ENCODE assay signal across 15 cellular contexts in the genomic region with DNA sequence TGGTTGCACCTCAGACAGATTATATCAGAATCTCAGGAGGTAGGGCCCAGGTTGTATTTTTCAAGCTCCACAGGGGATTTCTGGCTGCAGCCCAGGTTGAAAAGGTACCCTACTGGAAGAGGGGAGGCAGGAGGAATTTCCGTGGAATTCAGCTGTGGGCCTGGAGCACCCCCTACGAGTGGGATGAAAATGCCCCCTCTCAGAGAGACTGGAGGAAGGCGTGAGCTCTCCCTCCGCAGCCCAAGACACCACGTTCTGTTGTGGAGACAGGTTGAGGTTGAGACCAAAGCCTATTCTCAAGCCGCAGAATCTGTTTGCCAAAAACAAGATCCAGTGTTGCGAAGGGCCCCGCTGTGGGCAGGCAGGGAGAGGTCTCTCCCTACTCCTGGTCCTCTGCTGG.
A peak's percentile ranks its signal among the peaks of the same experiment; 100 is the strongest.
DNase-seq lines count a peak whose midpoint lies in the region; ATAC-seq and TF ChIP-seq lines count a peak whose summit lies in the region.
"Had no signal": no experiment of that assay in that cellular context is flagged by ENCODE, and none has a peak within 500 bp of the region (broad histone marks: within the 10 kb centered on the region; RNA-seq: fewer than 3 reads in every experiment).

No MANE protein-coding gene starts in this region.

- no peak overlapping the region for H3K27ac Mint-ChIP-seq in WTC11
- H3K27ac Mint-ChIP-seq in naive thymus-derived CD8-positive, alpha-beta T cell = no peak overlapping the region
- H3K27ac Mint-ChIP-seq: HFFc6 had no signal

- no peak overlapping the region for H2AFZ ChIP-seq in DND-41 (ENCODE audit: low read depth, low read length)
- H2AFZ ChIP-seq: GM23248 had no signal

- H3K4me1 ChIP-seq in BLaER1 = peaks cover 53% of the 10 kb centered on the region
- H3K4me1 ChIP-seq in DND-41 (ENCODE audit: insufficient read depth, low read length) = no peaks in the 10 kb centered on the region

- H3K4me1 Mint-ChIP-seq in WTC11 = peaks cover 5% of the 10 kb centered on the region; the same call in 1 of the 2 replicates
- peaks cover 0 to 12% (median 9%) of the 10 kb centered on the region in 4 donors for H3K4me1 Mint-ChIP-seq in naive thymus-derived CD8-positive, alpha-beta T cell

- ATAC-seq in DND-41 (ENCODE audit: insufficient read depth, low read depth) (no peak), WTC11 (peak; percentile 53), HG03196 (IDR thresholded peaks at IDR 0.05; ENCODE audit: unreplicated experiment) (no peak), GM19397 (IDR thresholded peaks at IDR 0.05; ENCODE audit: unreplicated experiment) (no peak)
- no peak for ATAC-seq in naive thymus-derived CD8-positive, alpha-beta T cell
- ATAC-seq: K562 had no signal

- H3K9ac ChIP-seq in BLaER1 (no peak overlapping the region), DND-41 (ENCODE audit: low read depth, low read length) (no peak overlapping the region)
- H3K9ac ChIP-seq: BLaER1 treated with 17β-estradiol and CSF1 and Interleukin-3, amounts not matched to agents 10 nM and 100 nM; GM23248 had no signal

- peaks cover 34% of the 10 kb centered on the region for H3K79me2 ChIP-seq in DND-41 (ENCODE audit: insufficient read depth, low read length)

- H3K36me3 ChIP-seq in BLaER1 = peaks cover 100% of the 10 kb centered on the region
- peaks cover 98% of the 10 kb centered on the region for H3K36me3 ChIP-seq in DND-41 (ENCODE audit: insufficient read depth, low read length)

- DNase-seq in DND-41 = no peak
- no peak for DNase-seq in WTC11 (ENCODE audit: low spot score)
- no peak for DNase-seq in naive thymus-derived CD8-positive, alpha-beta T cell
- DNase-seq: CD4-positive, CD25-positive, alpha-beta regulatory T cell; DMS53; GM23248; HCEC 1CT; HFFc6 had no signal

- CTCF ChIA-PET in WTC11 (lab: Charles Lee) = interaction anchor here (1.0 to 4.9 kb wide), 8 partner anchors 29 to 400 kb away, joined by 3 to 46 read pairs (median 5); no protein-coding TSS in a partner anchor

- H3K4me3 Mint-ChIP-seq in WTC11 = no peak overlapping the region
- H3K4me3 Mint-ChIP-seq in naive thymus-derived CD8-positive, alpha-beta T cell = no peak overlapping the region
- H3K4me3 Mint-ChIP-seq: CD4-positive, CD25-positive, alpha-beta regulatory T cell; HFFc6 had no signal

- TF ChIP-seq CTCF in DND-41 (IDR thresholded peaks at IDR 0.05; ENCODE audit: borderline replicate concordance, extremely low read depth, low read length, poor library complexity, severe bottlenecking) (no peak), WTC11 (IDR thresholded peaks at IDR 0.05) (no peak)

- H3K27me3 Mint-ChIP-seq in WTC11 (ENCODE audit: low read depth) = no peaks in the 10 kb centered on the region
- H3K27me3 Mint-ChIP-seq in naive thymus-derived CD8-positive, alpha-beta T cell = no peaks in the 10 kb centered on the region
- H3K27me3 Mint-ChIP-seq: CD4-positive, CD25-positive, alpha-beta regulatory T cell had no signal

- no peaks in the 10 kb centered on the region for H3K9me3 Mint-ChIP-seq in WTC11
- H3K9me3 Mint-ChIP-seq in naive thymus-derived CD8-positive, alpha-beta T cell = no peaks in the 10 kb centered on the region
- H3K9me3 Mint-ChIP-seq: CD4-positive, CD25-positive, alpha-beta regulatory T cell; HFFc6 had no signal

- H3K9me3 ChIP-seq in BLaER1 (no peaks in the 10 kb centered on the region), DND-41 (ENCODE audit: insufficient read depth, low read length, severe bottlenecking) (no peaks in the 10 kb centered on the region)
- H3K9me3 ChIP-seq: BLaER1 treated with 17β-estradiol and CSF1 and Interleukin-3, amounts not matched to agents 10 nM and 100 nM had no signal

- H4K20me1 ChIP-seq in BLaER1 (peaks cover 76% of the 10 kb centered on the region), DND-41 (ENCODE audit: insufficient read depth, low read length) (0 out of 2 replicates have a peak, but pooled peaks cover 4% of the 10 kb centered on the region)

- H3K4me3 ChIP-seq in BLaER1 = no peak overlapping the region
- H3K4me3 ChIP-seq in DND-41 (ENCODE audit: low read depth in 1 of 2, low read length in 2 of 2) = no peak overlapping the region
- H3K4me3 ChIP-seq: BLaER1 treated with 17β-estradiol and CSF1 and Interleukin-3, amounts not matched to agents 10 nM and 100 nM; GM23248; K562 had no signal

- no peak overlapping the region for H3K27ac ChIP-seq in BLaER1
- H3K27ac ChIP-seq in DND-41 (ENCODE audit: low read length) = peak overlapping the region; percentile 62
- peak overlapping the region; percentile 71 for H3K27ac ChIP-seq in layer of hippocampus (ENCODE audit: low read depth, low read length)
- H3K27ac ChIP-seq: GM23248, HL-60 had no signal

- 0 out of 2 replicates have a peak overlapping the region, but pooled peaks have one; percentile 26 for H3K4me2 ChIP-seq in BLaER1
- H3K4me2 ChIP-seq in DND-41 (ENCODE audit: insufficient read depth, low read length) = no peak overlapping the region

- no peaks in the 10 kb centered on the region for H3K27me3 ChIP-seq in BLaER1
- H3K27me3 ChIP-seq in DND-41 (ENCODE audit: insufficient read depth, low read length, poor library complexity) = no peaks in the 10 kb centered on the region
- no peaks in the 10 kb centered on the region for H3K27me3 ChIP-seq in layer of hippocampus (ENCODE audit: control insufficient read depth, insufficient read depth, low read length)
- H3K27me3 ChIP-seq: BLaER1 treated with 17β-estradiol and CSF1 and Interleukin-3, amounts not matched to agents 10 nM and 100 nM had no signal

- no peaks in the 10 kb centered on the region; the same call in 1 of the 2 replicates for H3K36me3 Mint-ChIP-seq in WTC11
- H3K36me3 Mint-ChIP-seq in naive thymus-derived CD8-positive, alpha-beta T cell = peaks cover 6 to 17% (median 13%) of the 10 kb centered on the region in 3 donors

- POLR2A ChIA-PET in WTC11 (lab: Charles Lee) = interaction anchor here (0.6 kb wide), 1 partner anchor 118 kb away, joined by 6 read pairs; no protein-coding TSS in a partner anchor
- POLR2A ChIA-PET in naive thymus-derived CD8-positive, alpha-beta T cell (lab: Charles Lee) = no interaction called here

TF ChIP-seq in WTC11, 78 proteins besides CTCF, POLR2A, EP300 and RAD21 (continues in another document):
- TF ChIP-seq ZMAT4 (CRISPR knock-in tag; IDR thresholded peaks at IDR 0.05) (no peak), ZNF512 (CRISPR knock-in tag; IDR thresholded peaks at IDR 0.05; ENCODE audit: borderline replicate concordance) (no peak), STAT6 (CRISPR knock-in tag; conservative IDR thresholded peaks at IDR 0.05; ENCODE audit: low read depth) (no peak)
- TF ChIP-seq, protein P1, sequence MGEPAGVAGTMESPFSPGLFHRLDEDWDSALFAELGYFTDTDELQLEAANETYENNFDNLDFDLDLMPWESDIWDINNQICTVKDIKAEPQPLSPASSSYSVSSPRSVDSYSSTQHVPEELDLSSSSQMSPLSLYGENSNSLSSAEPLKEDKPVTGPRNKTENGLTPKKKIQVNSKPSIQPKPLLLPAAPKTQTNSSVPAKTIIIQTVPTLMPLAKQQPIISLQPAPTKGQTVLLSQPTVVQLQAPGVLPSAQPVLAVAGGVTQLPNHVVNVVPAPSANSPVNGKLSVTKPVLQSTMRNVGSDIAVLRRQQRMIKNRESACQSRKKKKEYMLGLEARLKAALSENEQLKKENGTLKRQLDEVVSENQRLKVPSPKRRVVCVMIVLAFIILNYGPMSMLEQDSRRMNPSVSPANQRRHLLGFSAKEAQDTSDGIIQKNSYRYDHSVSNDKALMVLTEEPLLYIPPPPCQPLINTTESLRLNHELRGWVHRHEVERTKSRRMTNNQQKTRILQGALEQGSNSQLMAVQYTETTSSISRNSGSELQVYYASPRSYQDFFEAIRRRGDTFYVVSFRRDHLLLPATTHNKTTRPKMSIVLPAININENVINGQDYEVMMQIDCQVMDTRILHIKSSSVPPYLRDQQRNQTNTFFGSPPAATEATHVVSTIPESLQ (CRISPR knock-in tag; IDR thresholded peaks at IDR 0.05) = no peak
- TF ChIP-seq, protein P2, sequence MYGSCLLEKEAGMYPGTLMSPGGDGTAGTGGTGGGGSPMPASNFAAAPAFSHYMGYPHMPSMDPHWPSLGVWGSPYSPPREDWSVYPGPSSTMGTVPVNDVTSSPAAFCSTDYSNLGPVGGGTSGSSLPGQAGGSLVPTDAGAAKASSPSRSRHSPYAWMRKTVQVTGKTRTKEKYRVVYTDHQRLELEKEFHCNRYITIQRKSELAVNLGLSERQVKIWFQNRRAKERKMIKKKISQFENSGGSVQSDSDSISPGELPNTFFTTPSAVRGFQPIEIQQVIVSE (CRISPR knock-in tag; IDR thresholded peaks at IDR 0.05; ENCODE audit: borderline replicate concordance) = no peak
